13 cellular contexts compared by ENCODE assay signal in the genomic region with DNA sequence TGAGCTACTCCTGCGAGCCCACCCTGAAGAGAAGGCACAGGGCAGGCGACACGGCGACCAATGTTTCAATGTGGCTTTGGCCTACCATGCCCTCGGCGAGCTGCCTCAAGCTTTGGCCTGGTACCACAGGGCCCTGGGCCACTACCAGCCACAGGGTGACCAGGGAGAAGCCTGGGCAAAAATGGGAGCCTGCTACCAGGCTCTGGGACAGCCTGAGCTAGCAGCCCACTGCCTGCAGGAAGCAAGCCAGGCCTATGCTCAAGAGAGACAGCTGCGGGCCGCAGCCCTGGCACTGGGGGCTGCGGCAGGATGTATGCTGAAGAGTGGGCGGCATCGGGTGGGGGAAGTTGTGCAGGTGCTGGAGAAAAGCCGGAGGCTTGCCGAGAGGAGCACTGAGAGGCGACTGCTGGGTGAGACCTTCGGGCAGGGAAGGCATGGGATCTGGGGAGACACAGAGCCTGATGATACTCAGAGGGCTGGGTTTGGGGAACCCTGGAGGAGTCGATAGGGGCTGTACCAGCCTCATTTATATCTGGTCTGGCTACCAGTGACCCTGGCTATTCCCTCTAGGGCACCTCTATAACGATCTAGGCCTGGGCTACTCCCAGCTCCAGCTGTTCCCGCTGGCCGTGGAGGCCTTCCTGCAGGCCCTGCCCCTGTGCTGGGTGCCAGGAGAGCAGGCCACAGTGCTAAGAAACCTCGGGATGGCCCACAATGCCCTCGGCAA. TPM values are rescaled to one million over a fixed set of nuclear protein-coding genes. Genes with fewer than 3 reads are reported as not detected.
A peak's percentile ranks its signal among the peaks of the same experiment; 100 is the strongest.
DNase-seq lines count a peak whose midpoint lies in the region; ATAC-seq lines count a peak whose summit lies in the region.
"Had no signal": no experiment of that assay in that cellular context is flagged by ENCODE, and none has a peak within 500 bp of the region (broad histone marks: within the 10 kb centered on the region; RNA-seq: fewer than 3 reads in every experiment).

No MANE protein-coding gene starts in this region.

- H3K9ac ChIP-seq in GM23248: no peak overlapping the region

- H3K4me1 ChIP-seq in GM23248 (ENCODE audit: insufficient read depth): no peaks in the 10 kb centered on the region

- ATAC-seq in activated CD4-positive, CD25-positive, alpha-beta regulatory T cell treated with anti-CD3 and anti-CD28 coated beads, Interleukin-2, amount 50 U/mL, for 24 hours: peak; percentile 45 to 64

- no peak overlapping the region for H3K4me3 ChIP-seq in GM23248

- no peaks in the 10 kb centered on the region for H3K9me3 ChIP-seq in GM23248 (ENCODE audit: low read depth)

- H3K36me3 ChIP-seq in GM23248 (ENCODE audit: low read depth): no peaks in the 10 kb centered on the region

- no peaks in the 10 kb centered on the region for H4K20me1 ChIP-seq in GM23248 (ENCODE audit: insufficient read depth)

- H3K27ac ChIP-seq in GM23248: no peak overlapping the region

- H3K4me2 ChIP-seq in GM23248 (ENCODE audit: unreplicated experiment): no peak overlapping the region

- H3K27me3 ChIP-seq in GM23248 (replicated peaks; ENCODE audit: insufficient read depth): no peaks in the 10 kb centered on the region

- no peak for DNase-seq in activated CD4-positive, CD25-positive, alpha-beta regulatory T cell (lab: John Stamatoyannopoulos, UW)
- DNase-seq in activated CD4-positive, CD25-positive, alpha-beta regulatory T cell treated with anti-CD3 and anti-CD28 coated beads, Interleukin-2, amount 50 U/mL, for 72 hours: peak; percentile 33
- DNase-seq in effector CD8-positive, alpha-beta T cell (lab: John Stamatoyannopoulos, UW): peak; percentile 43
- DNase-seq in stimulated activated CD8-positive, alpha-beta memory T cell treated with anti-CD3 and anti-CD28 coated beads, Interleukin-4, amount 100 ng/mL, for 24 hours (ENCODE audit: low read depth): peak; percentile 55
- DNase-seq in hypothalamus (lab: John Stamatoyannopoulos, UW) (no peak), GM23248 (no peak), ACHN (no peak)
- DNase-seq: NCI-H2171 had no signal

- no peak overlapping the region for H2AFZ ChIP-seq in GM23248

- no peaks in the 10 kb centered on the region for H3F3A ChIP-seq in GM23248 (ENCODE audit: insufficient read depth)

- in situ Hi-C loops in GM23248 (cut with MboI) (no loop called here), ACHN (cut with HindIII; ENCODE audit: low pct_ligation_motif_present, low pct_unique_long_range_greater_than_20kb, low sequenced_read_pairs) (no loop called here)

- H3K9me2 ChIP-seq in GM23248 (ENCODE audit: insufficient read depth): no peaks in the 10 kb centered on the region

- WGBS in GM23248 (ENCODE audit: low coverage in 1 of 2, low lambda C conversion rate in 2 of 2, missing lambda C conversion rate in 2 of 2), 2 experiments: 68 to 73% methylated on average over 21 of the region's 21 CpGs

- no peaks in the 10 kb centered on the region for H3K79me2 ChIP-seq in GM23248 (ENCODE audit: insufficient read depth)

RNA-seq across cellular contexts. Expression of gene TTC24, which starts 2.3 kb away (rescaled TPM):
- total RNA-seq in GM23248 (2014; rRNA removed; shearing (Covaris generic)): not detected in 2 replicates
- polyA plus RNA-seq in GM23248 (2016; fragmentation: Nextera tagmentation; extraction: Ambion mirVana): not detected in 2 replicates
- total RNA-seq: A172, endothelial cell of umbilical vein, G401, SK-MEL-5 had no signal
- polyA plus RNA-seq: endothelial cell of umbilical vein had no signal

RNA-seq across cellular contexts. Expression of gene IQGAP3, which starts 9.5 kb away (rescaled TPM):
- total RNA-seq in GM23248 (2014; rRNA removed; shearing (Covaris generic)): 12.5 and 14.7 TPM in 2 replicates
- 5.5 and 5.6 TPM in 2 replicates for polyA plus RNA-seq in GM23248 (2016; fragmentation: Nextera tagmentation; extraction: Ambion mirVana)

RNA-seq across cellular contexts. Expression of gene NAXE, which starts 9.8 kb away (rescaled TPM):
- 51.2 and 68.7 TPM in 2 replicates for total RNA-seq in GM23248 (2014; rRNA removed; shearing (Covaris generic))
- 86.2 and 87.4 TPM in 2 replicates for polyA plus RNA-seq in GM23248 (2016; fragmentation: Nextera tagmentation; extraction: Ambion mirVana)

RNA-seq across cellular contexts. Expression of gene GPATCH4, which starts 19.5 kb away (rescaled TPM):
- total RNA-seq in GM23248 (2014; rRNA removed; shearing (Covaris generic)): 9.5 and 12.5 TPM in 2 replicates
- 43.0 and 46.6 TPM in 2 replicates for polyA plus RNA-seq in GM23248 (2016; fragmentation: Nextera tagmentation; extraction: Ambion mirVana)

RNA-seq across cellular contexts. Expression of gene HAPLN2, which starts 37.4 kb away (rescaled TPM):
- total RNA-seq in GM23248 (2014; rRNA removed; shearing (Covaris generic)): not detected in 2 replicates
- not detected in 2 replicates for polyA plus RNA-seq in GM23248 (2016; fragmentation: Nextera tagmentation; extraction: Ambion mirVana)
- total RNA-seq: endothelial cell of umbilical vein, SK-MEL-5 had no signal
- polyA plus RNA-seq: endothelial cell of umbilical vein had no signal

Comparison
In these comparisons a context has a peak if more than half of its experiments do, and no peak if none do; other contexts are left out.
1. DNase-seq: peak in activated CD4-positive, CD25-positive, alpha-beta regulatory T cell treated with anti-CD3 and anti-CD28 coated beads, Interleukin-2, amount 50 U/mL, for 72 hours (single experiment), effector CD8-positive, alpha-beta T cell (single experiment) and stimulated activated CD8-positive, alpha-beta memory T cell treated with anti-CD3 and anti-CD28 coated beads, Interleukin-4, amount 100 ng/mL, for 24 hours (single experiment); none in activated CD4-positive, CD25-positive, alpha-beta regulatory T cell (0 of 4), hypothalamus (0 of 51), GM23248 (single experiment) and ACHN (single experiment).